Comparison of ENCODE assay signal across 8 cellular contexts in genomic region chr3:50324351-50325144, GRCh38. TPM values are rescaled to one million over a fixed set of nuclear protein-coding genes. Genes with fewer than 3 reads are reported as not detected.
A peak's percentile ranks its signal among the peaks of the same experiment; 100 is the strongest.
DNase-seq lines count a peak whose midpoint lies in the region; ATAC-seq and TF ChIP-seq lines count a peak whose summit lies in the region.

No MANE protein-coding gene starts in this region.

- TF ChIP-seq CTCF in HCT116 (IDR thresholded peaks at IDR 0.05 in 2 of 3, conservative IDR thresholded peaks at IDR 0.05 in 1 of 3; ENCODE audit: borderline replicate concordance in 1 of 3, insufficient read depth in 1 of 3, low read depth in 2 of 3, low read length in 2 of 3) (peak in 2 of 3 experiments; percentile 93 to 95; a peak in 4 of 6 replicates), neural progenitor cell (IDR thresholded peaks at IDR 0.05) (peak; percentile 84), upper lobe of right lung (IDR thresholded peaks at IDR 0.05) (peak; percentile 90)

- BruUV-seq in HCT116 (replicated peaks; lab: Mats Ljungman, UMichigan), result no TSS peak

- no peak for TF ChIP-seq POLR2A in HCT116 (IDR thresholded peaks at IDR 0.05; ENCODE audit: borderline replicate concordance, extremely low read depth, insufficient read depth, insufficient read length)

- no peaks in the 10 kb centered on the region for H3K9me3 Mint-ChIP-seq in activated T-helper 1 cell treated with anti-CD3 and anti-CD28 coated beads, Interleukin-12 subunit alpha, Interleukin-12 subunit beta, Interleukin-2, Interleukin-4 antibody, amounts not matched to agents 30 ng/mL and 10 ng/mL and 1 ng/mL, durations not matched to agents 14 hours and 24 hours and 36 hours
- no peaks in the 10 kb centered on the region for H3K9me3 Mint-ChIP-seq in neural progenitor cell

- H4K20me1 ChIP-seq in HCT116 (ENCODE audit: insufficient read depth) (no peaks in the 10 kb centered on the region), neural progenitor cell (ENCODE audit: low read depth) (peaks cover 25% of the 10 kb centered on the region)

- H3K4me1 ChIP-seq in HCT116 (ENCODE audit: control insufficient read depth in 1 of 2, insufficient read depth in 2 of 2, low read length in 2 of 2) (peaks cover 30 to 58% of the 10 kb centered on the region in 2 experiments), neural progenitor cell (peaks cover 29% of the 10 kb centered on the region), upper lobe of right lung (peaks cover 54% of the 10 kb centered on the region)

- H3K4me3 ChIP-seq in HCT116 (replicated peaks in 1 of 2; ENCODE audit: low read depth in 1 of 2, low read length in 2 of 2) (no peak overlapping the region), neural progenitor cell (no peak overlapping the region), upper lobe of right lung (peak overlapping the region; percentile 2)

- H3K36me3 ChIP-seq in HCT116 (ENCODE audit: control insufficient read depth in 1 of 2, insufficient read depth in 2 of 2, low read length in 2 of 2) (peaks cover 9 to 12% of the 10 kb centered on the region in 2 experiments; a peak in 2 of 4 replicates), neural progenitor cell (no peaks in the 10 kb centered on the region), upper lobe of right lung (peaks cover 20% of the 10 kb centered on the region)

- ATAC-seq in HCT116 (peak; percentile 52), upper lobe of right lung (peak; percentile 17), HG03196 (IDR thresholded peaks at IDR 0.05; ENCODE audit: unreplicated experiment) (no peak)

- H3K4me3 Mint-ChIP-seq in activated T-helper 1 cell treated with anti-CD3 and anti-CD28 coated beads, Interleukin-12 subunit alpha, Interleukin-12 subunit beta, Interleukin-2, Interleukin-4 antibody, amounts not matched to agents 30 ng/mL and 10 ng/mL and 1 ng/mL, durations not matched to agents 14 hours and 24 hours and 36 hours, result no peak overlapping the region
- H3K4me3 Mint-ChIP-seq in neural progenitor cell, result peak overlapping the region; percentile 70

- H3K4me2 ChIP-seq in HCT116 (ENCODE audit: low read length), result peak overlapping the region; percentile 8; the same call in 1 of the 2 replicates
- no peak overlapping the region for H3K4me2 ChIP-seq in neural progenitor cell

- peaks cover 36% of the 10 kb centered on the region for H3K4me1 Mint-ChIP-seq in activated T-helper 1 cell treated with anti-CD3 and anti-CD28 coated beads, Interleukin-12 subunit alpha, Interleukin-12 subunit beta, Interleukin-2, Interleukin-4 antibody, amounts not matched to agents 30 ng/mL and 10 ng/mL and 1 ng/mL, durations not matched to agents 14 hours and 24 hours and 36 hours (ENCODE audit: low read depth)
- H3K4me1 Mint-ChIP-seq in neural progenitor cell, result peaks cover 47% of the 10 kb centered on the region

- peaks cover 11% of the 10 kb centered on the region for H3K36me3 Mint-ChIP-seq in activated T-helper 1 cell treated with anti-CD3 and anti-CD28 coated beads, Interleukin-12 subunit alpha, Interleukin-12 subunit beta, Interleukin-2, Interleukin-4 antibody, amounts not matched to agents 30 ng/mL and 10 ng/mL and 1 ng/mL, durations not matched to agents 14 hours and 24 hours and 36 hours (ENCODE audit: low read depth)
- peaks cover 4% of the 10 kb centered on the region for H3K36me3 Mint-ChIP-seq in neural progenitor cell

- H3K27me3 ChIP-seq in HCT116 (ENCODE audit: insufficient read depth, low read length) (no peaks in the 10 kb centered on the region), neural progenitor cell (no peaks in the 10 kb centered on the region), upper lobe of right lung (no peaks in the 10 kb centered on the region)

- no peak overlapping the region for H2AFZ ChIP-seq in HCT116 (ENCODE audit: low read depth, low read length, poor library complexity, severe bottlenecking)
- H2AFZ ChIP-seq in neural progenitor cell (replicated peaks), result no peak overlapping the region

- no peak for TF ChIP-seq RAD21 in HCT116 (IDR thresholded peaks at IDR 0.05; ENCODE audit: low read depth)

- no peaks in the 10 kb centered on the region for H3K9me2 ChIP-seq in HCT116 (ENCODE audit: insufficient read depth)

- POLR2A ChIA-PET in HCT116 (lab: Charles Lee), result interaction anchor here (0.6 to 1.0 kb wide), 2 partner anchors 13 kb away, joined by 3 to 6 read pairs; no protein-coding TSS in a partner anchor

- RAD21 ChIA-PET in HCT116 (lab: Charles Lee; ENCODE audit: low non-redundant PET in 1 of 2, low total read pairs in 2 of 2, uncharacterized antibody in 2 of 2, unreplicated experiment in 2 of 2), result interaction anchor here (0.8 to 1.5 kb wide), 2 partner anchors 21 to 25 kb away, joined by 3 to 4 read pairs; partner anchors contain the start of genes HYAL1 (in 1 of the 2), HYAL3 (in 1 of the 2) and NAA80 (in 1 of the 2)

- H3K79me2 ChIP-seq in HCT116 (ENCODE audit: insufficient read depth, low read length) (peaks cover 42% of the 10 kb centered on the region), neural progenitor cell (ENCODE audit: low read depth) (peaks cover 30% of the 10 kb centered on the region)

- H3K9me3 ChIP-seq in HCT116 (ENCODE audit: control insufficient read depth in 1 of 2, insufficient read depth in 1 of 2, low read depth in 1 of 2, low read length in 2 of 2) (no peaks in the 10 kb centered on the region), neural progenitor cell (ENCODE audit: low read depth) (no peaks in the 10 kb centered on the region), upper lobe of right lung (no peaks in the 10 kb centered on the region)

- H3K27me3 Mint-ChIP-seq in activated T-helper 1 cell treated with anti-CD3 and anti-CD28 coated beads, Interleukin-12 subunit alpha, Interleukin-12 subunit beta, Interleukin-2, Interleukin-4 antibody, amounts not matched to agents 30 ng/mL and 10 ng/mL and 1 ng/mL, durations not matched to agents 14 hours and 24 hours and 36 hours (ENCODE audit: insufficient read depth), result no peaks in the 10 kb centered on the region
- peaks cover 4% of the 10 kb centered on the region for H3K27me3 Mint-ChIP-seq in neural progenitor cell (ENCODE audit: insufficient read depth, low read depth)

- peak; percentile 58 to 68 for DNase-seq in AML-193 (lab: John Stamatoyannopoulos, UW)
- DNase-seq in HCT116 (ENCODE audit: low read depth, low spot score), result peak; percentile 75
- peak; percentile 47 for DNase-seq in OCI-M2 (lab: John Stamatoyannopoulos, UW; ENCODE audit: unreplicated experiment)
- peak; percentile 54 for DNase-seq in activated T-helper 1 cell treated with anti-CD3 and anti-CD28 coated beads, Interleukin-12 subunit alpha, Interleukin-12 subunit beta, Interleukin-2, Interleukin-4 antibody, amounts not matched to agents 30 ng/mL and 10 ng/mL and 1 ng/mL, durations not matched to agents 14 hours and 24 hours and 36 hours (ENCODE audit: low spot score)
- peak; percentile 43 for DNase-seq in fibroblast of gingiva (ENCODE audit: low read depth)
- DNase-seq in neural progenitor cell (ENCODE audit: low spot score), result peak; percentile 92
- peak; percentile 86 for DNase-seq in upper lobe of right lung

- intact Hi-C loops in HCT116 (cut with micrococcal nuclease), result loop anchor here (1.0 to 2.0 kb wide), 3 partner anchors 21 to 64 kb away; partner anchors contain the start of gene HYAL1
- intact Hi-C loops in activated T-helper 1 cell treated with anti-CD3 and anti-CD28 coated beads, Interleukin-12 subunit alpha, Interleukin-12 subunit beta, Interleukin-2, Interleukin-4 antibody, amounts not matched to agents 30 ng/mL and 10 ng/mL and 1 ng/mL, durations not matched to agents 14 hours and 24 hours and 36 hours (cut with micrococcal nuclease), result loop anchor here (1.0 kb wide), 1 partner anchor 50 kb away; no protein-coding TSS in a partner anchor
- intact Hi-C loops in upper lobe of right lung (cut with DNase I), result no loop called here

- CTCF ChIA-PET in HCT116 (lab: Charles Lee), result interaction anchor here (0.6 to 1.8 kb wide), 13 partner anchors 11 to 130 kb away, joined by 3 to 14 read pairs (median 4); partner anchors contain the start of genes HYAL1, IFRD2, LSMEM2 and RASSF1

- H3F3A ChIP-seq in neural progenitor cell (ENCODE audit: low read depth), result peaks cover 48% of the 10 kb centered on the region

- H3K27ac ChIP-seq in HCT116 (ENCODE audit: low read depth, low read length) (peak overlapping the region; percentile 93; the same call in 1 of the 2 replicates), neural progenitor cell (no peak overlapping the region), upper lobe of right lung (peak overlapping the region; percentile 98)

- H3K27ac Mint-ChIP-seq in activated T-helper 1 cell treated with anti-CD3 and anti-CD28 coated beads, Interleukin-12 subunit alpha, Interleukin-12 subunit beta, Interleukin-2, Interleukin-4 antibody, amounts not matched to agents 30 ng/mL and 10 ng/mL and 1 ng/mL, durations not matched to agents 14 hours and 24 hours and 36 hours, result peak overlapping the region; percentile 23
- H3K27ac Mint-ChIP-seq in neural progenitor cell, result no peak overlapping the region

- H3K9ac ChIP-seq in HCT116 (ENCODE audit: low read length), result no peak overlapping the region
- no peak overlapping the region for H3K9ac ChIP-seq in neural progenitor cell

RNA-seq across cellular contexts. Expression of gene HYAL2, which starts 2.0 kb away (rescaled TPM):
- total RNA-seq in HCT116 (2021; ENCODE audit: unreplicated experiment) (42.2 TPM), neural progenitor cell (ENCODE audit: low replicate concordance) (38.9 and 92.3 TPM in 2 replicates), upper lobe of right lung (303 TPM)
- 57.5 and 64.1 TPM in 2 replicates for polyA plus RNA-seq in HCT116 (2012)
- 15.5 and 16.1 TPM in 2 replicates for total RNA-seq in activated T-helper 1 cell treated with anti-CD3 and anti-CD28 coated beads, Interleukin-12 subunit alpha, Interleukin-12 subunit beta, Interleukin-2, Interleukin-4 antibody, amounts not matched to agents 30 ng/mL and 10 ng/mL and 1 ng/mL, durations not matched to agents 14 hours and 24 hours and 36 hours

RNA-seq across cellular contexts. Expression of gene TUSC2, which starts 3.5 kb away (rescaled TPM):
- 34.0 TPM for total RNA-seq in HCT116 (2021; ENCODE audit: unreplicated experiment)
- 28.2 and 34.0 TPM in 2 replicates for polyA plus RNA-seq in HCT116 (2012)
- total RNA-seq in activated T-helper 1 cell treated with anti-CD3 and anti-CD28 coated beads, Interleukin-12 subunit alpha, Interleukin-12 subunit beta, Interleukin-2, Interleukin-4 antibody, amounts not matched to agents 30 ng/mL and 10 ng/mL and 1 ng/mL, durations not matched to agents 14 hours and 24 hours and 36 hours, result 27.9 and 29.9 TPM in 2 replicates
- 14.9 and 36.1 TPM in 2 replicates for total RNA-seq in neural progenitor cell (ENCODE audit: low replicate concordance)
- total RNA-seq in upper lobe of right lung, result 29.2 TPM

RNA-seq across cellular contexts. Expression of gene RASSF1, which starts 16.1 kb away (rescaled TPM):
- total RNA-seq in HCT116 (2021; ENCODE audit: unreplicated experiment), result 29.6 TPM
- polyA plus RNA-seq in HCT116 (2012), result 32.1 and 38.6 TPM in 2 replicates
- 57.6 and 60.3 TPM in 2 replicates for total RNA-seq in activated T-helper 1 cell treated with anti-CD3 and anti-CD28 coated beads, Interleukin-12 subunit alpha, Interleukin-12 subunit beta, Interleukin-2, Interleukin-4 antibody, amounts not matched to agents 30 ng/mL and 10 ng/mL and 1 ng/mL, durations not matched to agents 14 hours and 24 hours and 36 hours
- 13.7 and 19.5 TPM in 2 replicates for total RNA-seq in neural progenitor cell (ENCODE audit: low replicate concordance)
- 39.1 TPM for total RNA-seq in upper lobe of right lung

RNA-seq across cellular contexts. Expression of gene ZMYND10, which starts 21.0 kb away (rescaled TPM):
- 3.3 TPM for total RNA-seq in HCT116 (2021; ENCODE audit: unreplicated experiment)
- polyA plus RNA-seq in HCT116 (2012), result 1.2 and 1.5 TPM in 2 replicates
- 1.5 and 1.7 TPM in 2 replicates for total RNA-seq in activated T-helper 1 cell treated with anti-CD3 and anti-CD28 coated beads, Interleukin-12 subunit alpha, Interleukin-12 subunit beta, Interleukin-2, Interleukin-4 antibody, amounts not matched to agents 30 ng/mL and 10 ng/mL and 1 ng/mL, durations not matched to agents 14 hours and 24 hours and 36 hours
- total RNA-seq in neural progenitor cell (ENCODE audit: low replicate concordance), result 0.37 and 1.7 TPM in 2 replicates
- 2.8 TPM for total RNA-seq in upper lobe of right lung

RNA-seq across cellular contexts. Expression of gene HYAL1, which starts 21.2 kb away (rescaled TPM):
- total RNA-seq in HCT116 (2021; ENCODE audit: unreplicated experiment) (6.1 TPM), neural progenitor cell (ENCODE audit: low replicate concordance) (1.6 and 3.0 TPM in 2 replicates), upper lobe of right lung (78.8 TPM)
- polyA plus RNA-seq in HCT116 (2012), result 11.9 and 12.5 TPM in 2 replicates
- 0.12 and 0.36 TPM in 2 replicates for total RNA-seq in activated T-helper 1 cell treated with anti-CD3 and anti-CD28 coated beads, Interleukin-12 subunit alpha, Interleukin-12 subunit beta, Interleukin-2, Interleukin-4 antibody, amounts not matched to agents 30 ng/mL and 10 ng/mL and 1 ng/mL, durations not matched to agents 14 hours and 24 hours and 36 hours
